20 cellular contexts compared by ENCODE assay signal in the genomic region with DNA sequence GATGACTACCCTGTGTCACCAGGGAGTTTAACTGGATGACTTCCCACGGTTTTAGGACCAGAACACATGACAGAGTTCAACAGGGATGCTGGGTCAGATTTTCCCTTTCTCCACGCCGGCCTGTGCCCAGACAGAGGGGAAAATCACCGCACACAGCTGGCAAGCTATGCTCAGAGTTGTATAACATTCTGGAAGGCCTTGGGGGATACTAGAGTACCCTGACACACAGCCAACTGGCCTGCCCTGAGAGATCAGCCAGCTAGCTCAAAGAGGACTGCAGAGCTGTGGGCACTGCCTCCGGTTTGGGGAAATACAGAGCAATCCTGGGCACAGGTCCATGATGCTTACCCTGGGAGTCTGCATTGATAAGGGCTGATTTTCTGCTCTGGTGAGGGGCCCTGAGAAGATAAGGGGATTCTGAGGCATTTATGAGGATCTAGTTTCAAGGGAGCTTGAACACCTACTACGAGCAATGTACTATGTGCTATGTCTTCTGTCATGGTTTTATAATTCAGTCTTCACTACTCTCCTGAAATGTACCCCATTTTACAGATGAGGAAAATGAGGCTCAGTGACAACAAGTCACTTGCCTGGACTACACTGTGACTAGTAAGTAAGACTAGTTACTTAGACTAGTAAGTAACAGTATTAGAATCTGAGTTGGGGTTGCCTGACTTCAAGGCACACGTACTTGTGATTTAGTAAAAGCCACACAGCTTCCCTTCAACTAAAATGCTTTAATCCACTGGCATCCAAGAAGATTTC. TPM values are rescaled to one million over a fixed set of nuclear protein-coding genes. Genes with fewer than 3 reads are reported as not detected.
A peak's percentile ranks its signal among the peaks of the same experiment; 100 is the strongest.
DNase-seq lines count a peak whose midpoint lies in the region; ATAC-seq, FAIRE-seq and TF ChIP-seq lines count a peak whose summit lies in the region.
"Had no signal": no experiment of that assay in that cellular context is flagged by ENCODE, and none has a peak within 500 bp of the region (broad histone marks: within the 10 kb centered on the region; RNA-seq: fewer than 3 reads in every experiment).

No MANE protein-coding gene starts in this region.

- H3K4me3 ChIP-seq in coronary artery (no peak overlapping the region), rectal smooth muscle tissue (ENCODE audit: low read length) (no peak overlapping the region)
- H3K4me3 ChIP-seq: A549, K562 had no signal

- ATAC-seq in left lobe of liver (peak; percentile 90), HG02981 (IDR thresholded peaks at IDR 0.05; ENCODE audit: unreplicated experiment) (no peak), GM21619 (IDR thresholded peaks at IDR 0.05; ENCODE audit: unreplicated experiment) (no peak)
- ATAC-seq: A549, K562, natural killer cell had no signal

- H3K36me3 ChIP-seq in rectal smooth muscle tissue (ENCODE audit: control insufficient read depth, insufficient read depth, low read length), result no peaks in the 10 kb centered on the region

- no peak overlapping the region for H3K9ac ChIP-seq in rectal smooth muscle tissue (ENCODE audit: low read length)

- no peaks in the 10 kb centered on the region for H3K27me3 ChIP-seq in rectal smooth muscle tissue (ENCODE audit: control insufficient read depth, insufficient read depth, low read length)

- TF ChIP-seq CTCF in coronary artery (IDR thresholded peaks at IDR 0.05), result no peak

- DNase-seq in Ammon's horn (ENCODE audit: low spot score), result peak; percentile 48
- DNase-seq in coronary artery (ENCODE audit: low spot score), result peak; percentile 84
- peak; percentile 94 for DNase-seq in left lobe of liver (ENCODE audit: low spot score)
- DNase-seq in urothelium cell line (ENCODE audit: low spot score), result no peak
- DNase-seq in cerebellar nuclear complex (lab: John Stamatoyannopoulos, UW), result no peak
- DNase-seq: activated CD4-positive, CD25-positive, alpha-beta regulatory T cell treated with anti-CD3 and anti-CD28 coated beads, Interleukin-2, amount 50 U/mL, for 72 hours; activated naive CD4-positive, alpha-beta T cell treated with anti-CD3 and anti-CD28 coated beads, Interleukin-2, amount 10 ng/mL, durations not matched to agents 7 days and 5 days; CD8-positive, alpha-beta memory T cell; natural killer cell; NCI-H1105 treated with DMSO at 0.1 percent for 48 hours; NK-92 treated with Interleukin-12 subunit alpha and Interleukin-12 subunit beta, amount 100 ng/mL, for 24 hours; stimulated activated naive CD4-positive, alpha-beta T cell; T-helper 2 cell had no signal

- no peak for FAIRE-seq in urothelium cell line (lab: Jason Lieb, UNC)
- FAIRE-seq: A549, endometrium, K562, keratinocyte had no signal

- H3K4me1 ChIP-seq in rectal smooth muscle tissue (ENCODE audit: control insufficient read depth, insufficient read depth, low read length), result peaks cover 6% of the 10 kb centered on the region
- H3K4me1 ChIP-seq: A549 had no signal

- H3K27ac ChIP-seq in coronary artery, result peak overlapping the region; percentile 54 to 64
- peak overlapping the region; percentile 25 for H3K27ac ChIP-seq in rectal smooth muscle tissue (ENCODE audit: low read depth, low read length)
- H3K27ac ChIP-seq: A549 had no signal

RNA-seq across cellular contexts. Expression of gene C4orf54, which starts 14.7 kb away (rescaled TPM):
- total RNA-seq in left lobe of liver, result not detected
- total RNA-seq: CD8-positive, alpha-beta memory T cell; K562; natural killer cell had no signal

Comparison
In these comparisons a context has a peak if more than half of its experiments do, and no peak if none do; other contexts are left out.
1. DNase-seq: peak in Ammon's horn (single experiment), coronary artery (single experiment) and left lobe of liver (single experiment); none in urothelium cell line (single experiment) and cerebellar nuclear complex (0 of 2).